Comparison of ENCODE assay signal across 1 cellular context in the genomic region with DNA sequence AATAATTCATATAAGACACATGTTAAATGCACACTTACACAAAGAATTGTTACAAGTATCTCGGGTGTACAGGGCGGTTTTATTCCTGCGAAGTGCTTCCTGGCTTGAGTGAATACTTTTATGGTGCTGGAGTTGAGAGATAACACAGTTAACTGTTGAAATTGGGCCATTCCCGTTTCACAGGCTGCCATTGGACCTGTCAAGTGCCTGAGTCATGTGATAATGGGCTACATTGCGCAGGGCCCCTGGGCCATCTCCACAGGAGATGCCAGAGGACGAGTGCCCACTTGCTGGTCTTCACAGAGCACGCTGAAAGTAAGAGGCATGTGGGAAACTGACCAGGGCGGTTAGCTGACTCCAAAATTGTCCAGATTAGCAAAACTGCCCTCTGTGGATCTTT.
TF ChIP-seq lines count a peak whose summit lies in the region.

No MANE protein-coding gene starts in this region.

TF ChIP-seq in K562, 482 proteins besides CTCF, POLR2A, EP300 and RAD21 (continued from another document and continues in another):
- TF ChIP-seq NCOA2 (IDR thresholded peaks at IDR 0.05; ENCODE audit: partially characterized antibody in 2 of 2) (no peak), HDAC1 (IDR thresholded peaks at IDR 0.05) (peak in 1 of 2 experiments; percentile 27; a peak in 2 of 4 replicates), MTA2 (IDR thresholded peaks at IDR 0.05; ENCODE audit: low read depth) (peak; percentile 66), RHOXF2B (CRISPR knock-in tag; conservative IDR thresholded peaks at IDR 0.05) (no peak), DPF2 (IDR thresholded peaks at IDR 0.05) (peak; percentile 90), ZNF217 (CRISPR knock-in tag; IDR thresholded peaks at IDR 0.05) (no peak), ZNF764 (CRISPR knock-in tag; IDR thresholded peaks at IDR 0.05; ENCODE audit: low read depth) (no peak), CBFA2T2 (conservative IDR thresholded peaks at IDR 0.05) (peak; percentile 80), DNMT1 (IDR thresholded peaks at IDR 0.05) (no peak), POLR2G (IDR thresholded peaks at IDR 0.05; ENCODE audit: low read depth, low read length) (no peak), SRSF7 (optimal IDR thresholded peaks at IDR 0.05; ENCODE audit: low read depth, low read length) (no peak), CEBPB (tag; IDR thresholded peaks at IDR 0.05) (peak; percentile 88), ZNF589 (CRISPR knock-in tag; IDR thresholded peaks at IDR 0.05; ENCODE audit: low read depth) (peak; percentile 78; the same call in 1 of the 2 replicates), HDGF (IDR thresholded peaks at IDR 0.05) (no peak), NFRKB (IDR thresholded peaks at IDR 0.05; ENCODE audit: low read depth) (no peak), TEAD4 (IDR thresholded peaks at IDR 0.05; ENCODE audit: low read length) (peak; percentile 91), TEAD4 (CRISPR knock-in tag; IDR thresholded peaks at IDR 0.05; ENCODE audit: borderline replicate concordance) (no peak), MEIS2 (IDR thresholded peaks at IDR 0.05; ENCODE audit: partially characterized antibody) (peak; percentile 85), ZNF584 (CRISPR knock-in tag; IDR thresholded peaks at IDR 0.05; ENCODE audit: low read depth) (peak; percentile 74; the same call in 1 of the 2 replicates), POU5F1 (IDR thresholded peaks at IDR 0.05; ENCODE audit: borderline replicate concordance, low read depth, low read length, partially characterized antibody) (no peak), RNF2 (IDR thresholded peaks at IDR 0.05) (0 out of 2 replicates have a peak, but pooled peaks have one; percentile 65), EP400 (IDR thresholded peaks at IDR 0.05) (peak; percentile 41), TAF9B (IDR thresholded peaks at IDR 0.05; ENCODE audit: partially characterized antibody) (no peak), NR3C1 (CRISPR knock-in tag; IDR thresholded peaks at IDR 0.05) (no peak), HSF4 (CRISPR knock-in tag; IDR thresholded peaks at IDR 0.05; ENCODE audit: borderline replicate concordance) (0 out of 2 replicates have a peak, but pooled peaks have one; percentile 16), TSC22D4 (tag; IDR thresholded peaks at IDR 0.05) (no peak), FOXM1 (IDR thresholded peaks at IDR 0.05; ENCODE audit: low read depth) (peak; percentile 68; the same call in 1 of the 2 replicates), FOXM1 (CRISPR knock-in tag; IDR thresholded peaks at IDR 0.05; ENCODE audit: low read depth) (no peak), ZBTB49 (CRISPR knock-in tag; IDR thresholded peaks at IDR 0.05; ENCODE audit: borderline replicate concordance) (no peak), MECOM (CRISPR knock-in tag; IDR thresholded peaks at IDR 0.05) (peak; percentile 75; the same call in 1 of the 2 replicates), MNT (conservative IDR thresholded peaks at IDR 0.05) (peak in 1 of 2 experiments; percentile 38; a peak in 2 of 4 replicates)
- TF ChIP-seq, protein P1, sequence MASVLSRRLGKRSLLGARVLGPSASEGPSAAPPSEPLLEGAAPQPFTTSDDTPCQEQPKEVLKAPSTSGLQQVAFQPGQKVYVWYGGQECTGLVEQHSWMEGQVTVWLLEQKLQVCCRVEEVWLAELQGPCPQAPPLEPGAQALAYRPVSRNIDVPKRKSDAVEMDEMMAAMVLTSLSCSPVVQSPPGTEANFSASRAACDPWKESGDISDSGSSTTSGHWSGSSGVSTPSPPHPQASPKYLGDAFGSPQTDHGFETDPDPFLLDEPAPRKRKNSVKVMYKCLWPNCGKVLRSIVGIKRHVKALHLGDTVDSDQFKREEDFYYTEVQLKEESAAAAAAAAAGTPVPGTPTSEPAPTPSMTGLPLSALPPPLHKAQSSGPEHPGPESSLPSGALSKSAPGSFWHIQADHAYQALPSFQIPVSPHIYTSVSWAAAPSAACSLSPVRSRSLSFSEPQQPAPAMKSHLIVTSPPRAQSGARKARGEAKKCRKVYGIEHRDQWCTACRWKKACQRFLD (CRISPR knock-in tag; IDR thresholded peaks at IDR 0.05) = peak; percentile 78; the same call in 1 of the 2 replicates
- TF ChIP-seq, protein P2, sequence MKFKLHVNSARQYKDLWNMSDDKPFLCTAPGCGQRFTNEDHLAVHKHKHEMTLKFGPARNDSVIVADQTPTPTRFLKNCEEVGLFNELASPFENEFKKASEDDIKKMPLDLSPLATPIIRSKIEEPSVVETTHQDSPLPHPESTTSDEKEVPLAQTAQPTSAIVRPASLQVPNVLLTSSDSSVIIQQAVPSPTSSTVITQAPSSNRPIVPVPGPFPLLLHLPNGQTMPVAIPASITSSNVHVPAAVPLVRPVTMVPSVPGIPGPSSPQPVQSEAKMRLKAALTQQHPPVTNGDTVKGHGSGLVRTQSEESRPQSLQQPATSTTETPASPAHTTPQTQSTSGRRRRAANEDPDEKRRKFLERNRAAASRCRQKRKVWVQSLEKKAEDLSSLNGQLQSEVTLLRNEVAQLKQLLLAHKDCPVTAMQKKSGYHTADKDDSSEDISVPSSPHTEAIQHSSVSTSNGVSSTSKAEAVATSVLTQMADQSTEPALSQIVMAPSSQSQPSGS (CRISPR knock-in tag; IDR thresholded peaks at IDR 0.05) = no peak
- TF ChIP-seq, protein P3, sequence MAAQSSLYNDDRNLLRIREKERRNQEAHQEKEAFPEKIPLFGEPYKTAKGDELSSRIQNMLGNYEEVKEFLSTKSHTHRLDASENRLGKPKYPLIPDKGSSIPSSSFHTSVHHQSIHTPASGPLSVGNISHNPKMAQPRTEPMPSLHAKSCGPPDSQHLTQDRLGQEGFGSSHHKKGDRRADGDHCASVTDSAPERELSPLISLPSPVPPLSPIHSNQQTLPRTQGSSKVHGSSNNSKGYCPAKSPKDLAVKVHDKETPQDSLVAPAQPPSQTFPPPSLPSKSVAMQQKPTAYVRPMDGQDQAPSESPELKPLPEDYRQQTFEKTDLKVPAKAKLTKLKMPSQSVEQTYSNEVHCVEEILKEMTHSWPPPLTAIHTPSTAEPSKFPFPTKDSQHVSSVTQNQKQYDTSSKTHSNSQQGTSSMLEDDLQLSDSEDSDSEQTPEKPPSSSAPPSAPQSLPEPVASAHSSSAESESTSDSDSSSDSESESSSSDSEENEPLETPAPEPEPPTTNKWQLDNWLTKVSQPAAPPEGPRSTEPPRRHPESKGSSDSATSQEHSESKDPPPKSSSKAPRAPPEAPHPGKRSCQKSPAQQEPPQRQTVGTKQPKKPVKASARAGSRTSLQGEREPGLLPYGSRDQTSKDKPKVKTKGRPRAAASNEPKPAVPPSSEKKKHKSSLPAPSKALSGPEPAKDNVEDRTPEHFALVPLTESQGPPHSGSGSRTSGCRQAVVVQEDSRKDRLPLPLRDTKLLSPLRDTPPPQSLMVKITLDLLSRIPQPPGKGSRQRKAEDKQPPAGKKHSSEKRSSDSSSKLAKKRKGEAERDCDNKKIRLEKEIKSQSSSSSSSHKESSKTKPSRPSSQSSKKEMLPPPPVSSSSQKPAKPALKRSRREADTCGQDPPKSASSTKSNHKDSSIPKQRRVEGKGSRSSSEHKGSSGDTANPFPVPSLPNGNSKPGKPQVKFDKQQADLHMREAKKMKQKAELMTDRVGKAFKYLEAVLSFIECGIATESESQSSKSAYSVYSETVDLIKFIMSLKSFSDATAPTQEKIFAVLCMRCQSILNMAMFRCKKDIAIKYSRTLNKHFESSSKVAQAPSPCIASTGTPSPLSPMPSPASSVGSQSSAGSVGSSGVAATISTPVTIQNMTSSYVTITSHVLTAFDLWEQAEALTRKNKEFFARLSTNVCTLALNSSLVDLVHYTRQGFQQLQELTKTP (IDR thresholded peaks at IDR 0.05; ENCODE audit: low read depth in 1 of 2, partially characterized antibody in 2 of 2) = no peak
- TF ChIP-seq, protein P4, sequence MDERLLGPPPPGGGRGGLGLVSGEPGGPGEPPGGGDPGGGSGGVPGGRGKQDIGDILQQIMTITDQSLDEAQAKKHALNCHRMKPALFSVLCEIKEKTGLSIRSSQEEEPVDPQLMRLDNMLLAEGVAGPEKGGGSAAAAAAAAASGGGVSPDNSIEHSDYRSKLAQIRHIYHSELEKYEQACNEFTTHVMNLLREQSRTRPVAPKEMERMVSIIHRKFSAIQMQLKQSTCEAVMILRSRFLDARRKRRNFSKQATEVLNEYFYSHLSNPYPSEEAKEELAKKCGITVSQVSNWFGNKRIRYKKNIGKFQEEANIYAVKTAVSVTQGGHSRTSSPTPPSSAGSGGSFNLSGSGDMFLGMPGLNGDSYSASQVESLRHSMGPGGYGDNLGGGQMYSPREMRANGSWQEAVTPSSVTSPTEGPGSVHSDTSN (CRISPR knock-in tag; IDR thresholded peaks at IDR 0.05; ENCODE audit: low read depth) = no peak
- TF ChIP-seq, protein P4 (tag; conservative IDR thresholded peaks at IDR 0.05; ENCODE audit: low read depth) = peak; percentile 41; the same call in 1 of the 2 replicates
- TF ChIP-seq, protein P5, sequence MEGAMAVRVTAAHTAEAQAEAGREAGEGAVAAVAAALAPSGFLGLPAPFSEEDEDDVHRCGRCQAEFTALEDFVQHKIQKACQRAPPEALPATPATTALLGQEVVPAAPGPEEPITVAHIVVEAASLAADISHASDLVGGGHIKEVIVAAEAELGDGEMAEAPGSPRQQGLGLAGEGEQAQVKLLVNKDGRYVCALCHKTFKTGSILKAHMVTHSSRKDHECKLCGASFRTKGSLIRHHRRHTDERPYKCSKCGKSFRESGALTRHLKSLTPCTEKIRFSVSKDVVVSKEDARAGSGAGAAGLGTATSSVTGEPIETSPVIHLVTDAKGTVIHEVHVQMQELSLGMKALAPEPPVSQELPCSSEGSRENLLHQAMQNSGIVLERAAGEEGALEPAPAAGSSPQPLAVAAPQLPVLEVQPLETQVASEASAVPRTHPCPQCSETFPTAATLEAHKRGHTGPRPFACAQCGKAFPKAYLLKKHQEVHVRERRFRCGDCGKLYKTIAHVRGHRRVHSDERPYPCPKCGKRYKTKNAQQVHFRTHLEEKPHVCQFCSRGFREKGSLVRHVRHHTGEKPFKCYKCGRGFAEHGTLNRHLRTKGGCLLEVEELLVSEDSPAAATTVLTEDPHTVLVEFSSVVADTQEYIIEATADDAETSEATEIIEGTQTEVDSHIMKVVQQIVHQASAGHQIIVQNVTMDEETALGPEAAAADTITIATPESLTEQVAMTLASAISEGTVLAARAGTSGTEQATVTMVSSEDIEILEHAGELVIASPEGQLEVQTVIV (CRISPR knock-in tag; IDR thresholded peaks at IDR 0.05; ENCODE audit: borderline replicate concordance) = no peak
- TF ChIP-seq, protein P6, sequence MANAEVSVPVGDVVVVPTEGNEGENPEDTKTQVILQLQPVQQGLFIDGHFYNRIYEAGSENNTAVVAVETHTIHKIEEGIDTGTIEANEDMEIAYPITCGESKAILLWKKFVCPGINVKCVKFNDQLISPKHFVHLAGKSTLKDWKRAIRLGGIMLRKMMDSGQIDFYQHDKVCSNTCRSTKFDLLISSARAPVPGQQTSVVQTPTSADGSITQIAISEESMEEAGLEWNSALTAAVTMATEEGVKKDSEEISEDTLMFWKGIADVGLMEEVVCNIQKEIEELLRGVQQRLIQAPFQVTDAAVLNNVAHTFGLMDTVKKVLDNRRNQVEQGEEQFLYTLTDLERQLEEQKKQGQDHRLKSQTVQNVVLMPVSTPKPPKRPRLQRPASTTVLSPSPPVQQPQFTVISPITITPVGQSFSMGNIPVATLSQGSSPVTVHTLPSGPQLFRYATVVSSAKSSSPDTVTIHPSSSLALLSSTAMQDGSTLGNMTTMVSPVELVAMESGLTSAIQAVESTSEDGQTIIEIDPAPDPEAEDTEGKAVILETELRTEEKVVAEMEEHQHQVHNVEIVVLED (CRISPR knock-in tag; IDR thresholded peaks at IDR 0.05) = no peak
- TF ChIP-seq, protein P7, sequence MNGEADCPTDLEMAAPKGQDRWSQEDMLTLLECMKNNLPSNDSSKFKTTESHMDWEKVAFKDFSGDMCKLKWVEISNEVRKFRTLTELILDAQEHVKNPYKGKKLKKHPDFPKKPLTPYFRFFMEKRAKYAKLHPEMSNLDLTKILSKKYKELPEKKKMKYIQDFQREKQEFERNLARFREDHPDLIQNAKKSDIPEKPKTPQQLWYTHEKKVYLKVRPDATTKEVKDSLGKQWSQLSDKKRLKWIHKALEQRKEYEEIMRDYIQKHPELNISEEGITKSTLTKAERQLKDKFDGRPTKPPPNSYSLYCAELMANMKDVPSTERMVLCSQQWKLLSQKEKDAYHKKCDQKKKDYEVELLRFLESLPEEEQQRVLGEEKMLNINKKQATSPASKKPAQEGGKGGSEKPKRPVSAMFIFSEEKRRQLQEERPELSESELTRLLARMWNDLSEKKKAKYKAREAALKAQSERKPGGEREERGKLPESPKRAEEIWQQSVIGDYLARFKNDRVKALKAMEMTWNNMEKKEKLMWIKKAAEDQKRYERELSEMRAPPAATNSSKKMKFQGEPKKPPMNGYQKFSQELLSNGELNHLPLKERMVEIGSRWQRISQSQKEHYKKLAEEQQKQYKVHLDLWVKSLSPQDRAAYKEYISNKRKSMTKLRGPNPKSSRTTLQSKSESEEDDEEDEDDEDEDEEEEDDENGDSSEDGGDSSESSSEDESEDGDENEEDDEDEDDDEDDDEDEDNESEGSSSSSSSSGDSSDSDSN (IDR thresholded peaks at IDR 0.05; ENCODE audit: borderline replicate concordance in 1 of 2, low read depth in 2 of 2, low read length in 2 of 2) = no peak
